25 cellular contexts compared by ENCODE assay signal in genomic region chr9:38003230-38003629, GRCh38.
DNase-seq lines count a peak whose midpoint lies in the region; ATAC-seq and TF ChIP-seq lines count a peak whose summit lies in the region.
"Had no signal": no experiment of that assay in that cellular context is flagged by ENCODE, and none has a peak within 500 bp of the region (broad histone marks: within the 10 kb centered on the region; RNA-seq: fewer than 3 reads in every experiment).

No MANE protein-coding gene starts in this region.

- peak; percentile 42 for DNase-seq in activated naive CD4-positive, alpha-beta T cell treated with anti-CD3 and anti-CD28 coated beads, Interleukin-2, amount 10 ng/mL, durations not matched to agents 7 days and 5 days
- DNase-seq in activated naive CD4-positive, alpha-beta T cell treated with anti-CD3 and anti-CD28 coated beads for 36 hours, result no peak
- DNase-seq in T-helper 17 cell, result no peak
- peak in 2 of 3 experiments; percentile 3 to 25 for DNase-seq in effector memory CD8-positive, alpha-beta T cell
- DNase-seq in stimulated activated effector memory CD8-positive, alpha-beta T cell treated with anti-CD3 and anti-CD28 coated beads, Interleukin-12 subunit alpha, Interleukin-12 subunit beta, amount 100 ng/mL, for 72 hours (ENCODE audit: low spot score in 2 of 2), result peak; percentile 13 to 57
- no peak for DNase-seq in lower lobe of right lung
- DNase-seq in stimulated activated CD4-positive, alpha-beta T cell treated with anti-CD3 and anti-CD28 coated beads, Interleukin-4, amount 100 ng/mL, for 24 hours, result no peak
- DNase-seq: ACHN; activated effector memory CD4-positive, alpha-beta T cell treated with Interleukin-2 at 50 U/mL for 16 hours; amygdala; DMS153; gastrocnemius medialis; HCEC 1CT; NCI-H1092; NCI-H2029; NCI-H510A; nucleus accumbens; SW 1271 had no signal

- peaks cover 17% of the 10 kb centered on the region for H3K4me1 Mint-ChIP-seq in activated naive CD4-positive, alpha-beta T cell treated with anti-CD3 and anti-CD28 coated beads, Interleukin-2, amount 10 ng/mL, durations not matched to agents 7 days and 5 days
- peaks cover 4% of the 10 kb centered on the region for H3K4me1 Mint-ChIP-seq in activated naive CD4-positive, alpha-beta T cell treated with anti-CD3 and anti-CD28 coated beads for 36 hours (ENCODE audit: low read depth)
- peaks cover 9% of the 10 kb centered on the region for H3K4me1 Mint-ChIP-seq in T-helper 17 cell
- peaks cover 12 to 32% of the 10 kb centered on the region in 2 donors for H3K4me1 Mint-ChIP-seq in effector memory CD8-positive, alpha-beta T cell (ENCODE audit: low read depth in 2 of 2)
- peaks cover 56% of the 10 kb centered on the region for H3K4me1 Mint-ChIP-seq in stimulated activated effector memory CD8-positive, alpha-beta T cell treated with anti-CD3 and anti-CD28 coated beads, Interleukin-12 subunit alpha, Interleukin-12 subunit beta, amount 100 ng/mL, for 72 hours

- peaks cover 4% of the 10 kb centered on the region for H3K27me3 Mint-ChIP-seq in activated naive CD4-positive, alpha-beta T cell treated with anti-CD3 and anti-CD28 coated beads, Interleukin-2, amount 10 ng/mL, durations not matched to agents 7 days and 5 days
- no peaks in the 10 kb centered on the region for H3K27me3 Mint-ChIP-seq in activated naive CD4-positive, alpha-beta T cell treated with anti-CD3 and anti-CD28 coated beads for 36 hours (ENCODE audit: low read depth)
- H3K27me3 Mint-ChIP-seq in T-helper 17 cell, result no peaks in the 10 kb centered on the region
- H3K27me3 Mint-ChIP-seq in effector memory CD8-positive, alpha-beta T cell, result no peaks in the 10 kb centered on the region

- H3K9me3 Mint-ChIP-seq in activated naive CD4-positive, alpha-beta T cell treated with anti-CD3 and anti-CD28 coated beads, Interleukin-2, amount 10 ng/mL, durations not matched to agents 7 days and 5 days, result no peaks in the 10 kb centered on the region
- no peaks in the 10 kb centered on the region for H3K9me3 Mint-ChIP-seq in activated naive CD4-positive, alpha-beta T cell treated with anti-CD3 and anti-CD28 coated beads for 36 hours
- no peaks in the 10 kb centered on the region for H3K9me3 Mint-ChIP-seq in effector memory CD8-positive, alpha-beta T cell
- H3K9me3 Mint-ChIP-seq in stimulated activated effector memory CD8-positive, alpha-beta T cell treated with anti-CD3 and anti-CD28 coated beads, Interleukin-12 subunit alpha, Interleukin-12 subunit beta, amount 100 ng/mL, for 72 hours, result no peaks in the 10 kb centered on the region
- H3K9me3 Mint-ChIP-seq: CD14-positive monocyte had no signal

- no peaks in the 10 kb centered on the region for H3K36me3 ChIP-seq in lower lobe of right lung
- H3K36me3 ChIP-seq: gastrocnemius medialis, thoracic aorta had no signal

- H3K27me3 ChIP-seq in lower lobe of right lung (ENCODE audit: low read depth), result no peaks in the 10 kb centered on the region
- H3K27me3 ChIP-seq: gastrocnemius medialis had no signal

- no peaks in the 10 kb centered on the region for H3K36me3 Mint-ChIP-seq in activated naive CD4-positive, alpha-beta T cell treated with anti-CD3 and anti-CD28 coated beads, Interleukin-2, amount 10 ng/mL, durations not matched to agents 7 days and 5 days
- H3K36me3 Mint-ChIP-seq in activated naive CD4-positive, alpha-beta T cell treated with anti-CD3 and anti-CD28 coated beads for 36 hours (ENCODE audit: low read depth), result no peaks in the 10 kb centered on the region
- no peaks in the 10 kb centered on the region for H3K36me3 Mint-ChIP-seq in T-helper 17 cell (ENCODE audit: low read depth)
- no peaks in the 10 kb centered on the region for H3K36me3 Mint-ChIP-seq in effector memory CD8-positive, alpha-beta T cell (ENCODE audit: insufficient read depth)
- peaks cover 4% of the 10 kb centered on the region for H3K36me3 Mint-ChIP-seq in stimulated activated effector memory CD8-positive, alpha-beta T cell treated with anti-CD3 and anti-CD28 coated beads, Interleukin-12 subunit alpha, Interleukin-12 subunit beta, amount 100 ng/mL, for 72 hours

- no peak for TF ChIP-seq CTCF in lower lobe of right lung (IDR thresholded peaks at IDR 0.05)

- intact Hi-C loops in activated naive CD4-positive, alpha-beta T cell treated with anti-CD3 and anti-CD28 coated beads for 36 hours (cut with micrococcal nuclease), result no loop called here
- intact Hi-C loops in lower lobe of right lung (cut with DNase I), result no loop called here

- CTCF ChIA-PET in activated naive CD4-positive, alpha-beta T cell treated with anti-CD3 and anti-CD28 coated beads, Interleukin-2, amount 10 ng/mL, durations not matched to agents 7 days and 5 days (lab: Charles Lee), result no interaction called here
- CTCF ChIA-PET in activated naive CD4-positive, alpha-beta T cell treated with anti-CD3 and anti-CD28 coated beads for 36 hours (lab: Charles Lee), result no interaction called here

- H3K27ac Mint-ChIP-seq in activated naive CD4-positive, alpha-beta T cell treated with anti-CD3 and anti-CD28 coated beads, Interleukin-2, amount 10 ng/mL, durations not matched to agents 7 days and 5 days, result peak overlapping the region; percentile 17
- no peak overlapping the region for H3K27ac Mint-ChIP-seq in activated naive CD4-positive, alpha-beta T cell treated with anti-CD3 and anti-CD28 coated beads for 36 hours
- no peak overlapping the region for H3K27ac Mint-ChIP-seq in T-helper 17 cell
- H3K27ac Mint-ChIP-seq in effector memory CD8-positive, alpha-beta T cell, result peak overlapping the region; percentile 77 to 81
- peak overlapping the region; percentile 85 for H3K27ac Mint-ChIP-seq in stimulated activated effector memory CD8-positive, alpha-beta T cell treated with anti-CD3 and anti-CD28 coated beads, Interleukin-12 subunit alpha, Interleukin-12 subunit beta, amount 100 ng/mL, for 72 hours

- peaks cover 69% of the 10 kb centered on the region for H3K4me1 ChIP-seq in lower lobe of right lung

- no peak overlapping the region for H3K4me3 Mint-ChIP-seq in activated naive CD4-positive, alpha-beta T cell treated with anti-CD3 and anti-CD28 coated beads, Interleukin-2, amount 10 ng/mL, durations not matched to agents 7 days and 5 days
- no peak overlapping the region for H3K4me3 Mint-ChIP-seq in activated naive CD4-positive, alpha-beta T cell treated with anti-CD3 and anti-CD28 coated beads for 36 hours
- peak overlapping the region; percentile 19 for H3K4me3 Mint-ChIP-seq in T-helper 17 cell
- H3K4me3 Mint-ChIP-seq in effector memory CD8-positive, alpha-beta T cell, result peak overlapping the region; percentile 8 to 58
- H3K4me3 Mint-ChIP-seq in stimulated activated effector memory CD8-positive, alpha-beta T cell treated with anti-CD3 and anti-CD28 coated beads, Interleukin-12 subunit alpha, Interleukin-12 subunit beta, amount 100 ng/mL, for 72 hours, result peak overlapping the region; percentile 43
- H3K4me3 Mint-ChIP-seq: CD14-positive monocyte had no signal

- H3K27ac ChIP-seq in lower lobe of right lung, result no peak overlapping the region
- H3K27ac ChIP-seq: gastrocnemius medialis, KMS-11, thoracic aorta, VCaP had no signal

- H3K4me3 ChIP-seq in lower lobe of right lung, result no peak overlapping the region
- H3K4me3 ChIP-seq: gastrocnemius medialis, thoracic aorta had no signal

- H3K9me3 ChIP-seq in T-helper 17 cell (ENCODE audit: control insufficient read depth, low read length, poor library complexity, severe bottlenecking) (no peaks in the 10 kb centered on the region), lower lobe of right lung (no peaks in the 10 kb centered on the region)
- H3K9me3 ChIP-seq: gastrocnemius medialis, thoracic aorta had no signal

- ATAC-seq in T-helper 17 cell (no peak), GM19467 (IDR thresholded peaks at IDR 0.05; ENCODE audit: unreplicated experiment) (no peak), lower lobe of right lung (no peak)
- ATAC-seq in effector memory CD8-positive, alpha-beta T cell (replicated peaks), result peak; percentile 74
- peak; percentile 56 for ATAC-seq in stimulated activated effector memory CD8-positive, alpha-beta T cell treated with anti-CD3 and anti-CD28 coated beads, Interleukin-12 subunit alpha, Interleukin-12 subunit beta, amount 100 ng/mL, for 72 hours
- ATAC-seq: esophagus mucosa, gastrocnemius medialis, left lobe of liver had no signal

Comparison
In these comparisons a context has a peak if more than half of its experiments do, and no peak if none do; other contexts are left out.
1. DNase-seq: peak in activated naive CD4-positive, alpha-beta T cell treated with anti-CD3 and anti-CD28 coated beads, Interleukin-2, amount 10 ng/mL, durations not matched to agents 7 days and 5 days (single experiment), effector memory CD8-positive, alpha-beta T cell (2 of 3) and stimulated activated effector memory CD8-positive, alpha-beta T cell treated with anti-CD3 and anti-CD28 coated beads, Interleukin-12 subunit alpha, Interleukin-12 subunit beta, amount 100 ng/mL, for 72 hours (2 of 2); none in activated naive CD4-positive, alpha-beta T cell treated with anti-CD3 and anti-CD28 coated beads for 36 hours (single experiment), T-helper 17 cell (0 of 3), lower lobe of right lung (single experiment) and stimulated activated CD4-positive, alpha-beta T cell treated with anti-CD3 and anti-CD28 coated beads, Interleukin-4, amount 100 ng/mL, for 24 hours (single experiment).
2. H3K27ac Mint-ChIP-seq: peak in activated naive CD4-positive, alpha-beta T cell treated with anti-CD3 and anti-CD28 coated beads, Interleukin-2, amount 10 ng/mL, durations not matched to agents 7 days and 5 days (single experiment), effector memory CD8-positive, alpha-beta T cell (2 of 2) and stimulated activated effector memory CD8-positive, alpha-beta T cell treated with anti-CD3 and anti-CD28 coated beads, Interleukin-12 subunit alpha, Interleukin-12 subunit beta, amount 100 ng/mL, for 72 hours (single experiment); none in activated naive CD4-positive, alpha-beta T cell treated with anti-CD3 and anti-CD28 coated beads for 36 hours (single experiment) and T-helper 17 cell (single experiment).
3. H3K4me3 Mint-ChIP-seq: peak in T-helper 17 cell (single experiment), effector memory CD8-positive, alpha-beta T cell (2 of 2) and stimulated activated effector memory CD8-positive, alpha-beta T cell treated with anti-CD3 and anti-CD28 coated beads, Interleukin-12 subunit alpha, Interleukin-12 subunit beta, amount 100 ng/mL, for 72 hours (single experiment); none in activated naive CD4-positive, alpha-beta T cell treated with anti-CD3 and anti-CD28 coated beads, Interleukin-2, amount 10 ng/mL, durations not matched to agents 7 days and 5 days (single experiment) and activated naive CD4-positive, alpha-beta T cell treated with anti-CD3 and anti-CD28 coated beads for 36 hours (single experiment).
4. ATAC-seq: peak in effector memory CD8-positive, alpha-beta T cell (single experiment) and stimulated activated effector memory CD8-positive, alpha-beta T cell treated with anti-CD3 and anti-CD28 coated beads, Interleukin-12 subunit alpha, Interleukin-12 subunit beta, amount 100 ng/mL, for 72 hours (single experiment); none in T-helper 17 cell (single experiment), GM19467 (single experiment) and lower lobe of right lung (0 of 2).